Comparison of ENCODE assay signal across 21 cellular contexts in the genomic region with DNA sequence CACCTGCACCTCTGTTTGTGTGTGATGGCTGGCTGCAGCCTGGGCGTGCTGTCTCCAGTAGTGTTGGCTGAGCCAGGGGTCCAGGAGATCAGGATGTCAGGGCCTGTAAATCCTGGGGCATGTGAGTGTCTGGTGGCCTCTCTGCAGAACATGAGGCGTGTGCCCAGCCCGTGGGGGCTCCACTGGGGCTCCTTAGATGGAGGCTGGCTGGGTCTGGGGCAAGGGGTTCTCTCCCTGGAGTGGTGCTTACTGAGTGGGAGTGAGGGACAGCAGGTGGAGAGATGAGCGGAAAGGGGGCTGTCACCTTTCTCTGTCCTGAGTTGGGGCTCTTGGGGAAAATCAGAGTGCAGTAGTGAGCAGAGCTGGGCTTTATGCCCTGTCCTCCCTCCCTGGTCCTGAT.
"Had no signal": no experiment of that assay in that cellular context is flagged by ENCODE, and none has a peak within 500 bp of the region (broad histone marks: within the 10 kb centered on the region; RNA-seq: fewer than 3 reads in every experiment).

No MANE protein-coding gene starts in this region.

- H3K27ac Mint-ChIP-seq: immature natural killer cell; natural killer cell treated with Interleukin-12 subunit alpha and Interleukin-12 subunit beta and Interleukin-15 and Interleukin-18, amount 100 ng/mL, for 72 hours; stimulated activated naive CD8-positive, alpha-beta T cell treated with anti-CD3 and anti-CD28 coated beads, Interleukin-15, Interleukin-2, amounts not matched to agents 100 ng/mL and 50 ng/mL, for 24 hours had no signal

- H3K79me2 ChIP-seq: parathyroid adenoma had no signal

- H2AFZ ChIP-seq: parathyroid adenoma had no signal

- H3K4me1 Mint-ChIP-seq: immature natural killer cell had no signal

- H3K4me3 ChIP-seq: cardiac muscle cell, dorsolateral prefrontal cortex, gastroesophageal sphincter, left lung, lower lobe of right lung, prostate gland, skin epidermis, testis, tibial nerve, upper lobe of right lung had no signal

- H3K9me3 ChIP-seq: gastroesophageal sphincter, left lung, lower lobe of right lung, prostate gland, testis, tibial nerve, upper lobe of right lung had no signal

- H3K9me3 Mint-ChIP-seq: immature natural killer cell; natural killer cell treated with Interleukin-12 subunit alpha and Interleukin-12 subunit beta and Interleukin-15 and Interleukin-18, amount 100 ng/mL, for 72 hours; stimulated activated naive CD8-positive, alpha-beta T cell treated with anti-CD3 and anti-CD28 coated beads, Interleukin-15, Interleukin-2, amounts not matched to agents 100 ng/mL and 50 ng/mL, for 24 hours had no signal

- H3K9ac ChIP-seq: parathyroid adenoma had no signal

- H3K4me1 ChIP-seq: gastroesophageal sphincter, left lung, parathyroid adenoma, prostate gland, testis, upper lobe of right lung had no signal

- H3K36me3 ChIP-seq: cardiac muscle cell, gastroesophageal sphincter, left lung, lower lobe of right lung, prostate gland, tibial nerve, upper lobe of right lung had no signal

- ATAC-seq: esophagus mucosa; gastroesophageal sphincter; left lung; lower lobe of right lung; natural killer cell treated with Interleukin-12 subunit alpha and Interleukin-12 subunit beta and Interleukin-15 and Interleukin-18, amount 100 ng/mL, for 72 hours; upper lobe of right lung had no signal

- H3K36me3 Mint-ChIP-seq: immature natural killer cell; natural killer cell treated with Interleukin-12 subunit alpha and Interleukin-12 subunit beta and Interleukin-15 and Interleukin-18, amount 100 ng/mL, for 72 hours had no signal

- DNase-seq: cerebellar nuclear complex; dorsolateral prefrontal cortex; effector memory CD4-positive, alpha-beta T cell; glutamatergic neuron; immature natural killer cell; left lung; lower lobe of right lung; mesenchymal stem cell; midbrain; stimulated activated CD4-positive, alpha-beta T cell treated with anti-CD3 and anti-CD28 coated beads, Interleukin-2, amount 100 ng/mL, for 48 hours; testis; upper lobe of right lung had no signal

- H3K4me3 Mint-ChIP-seq: immature natural killer cell; natural killer cell treated with Interleukin-12 subunit alpha and Interleukin-12 subunit beta and Interleukin-15 and Interleukin-18, amount 100 ng/mL, for 72 hours; stimulated activated naive CD8-positive, alpha-beta T cell treated with anti-CD3 and anti-CD28 coated beads, Interleukin-15, Interleukin-2, amounts not matched to agents 100 ng/mL and 50 ng/mL, for 24 hours had no signal

- H3K27me3 ChIP-seq: cardiac muscle cell, dorsolateral prefrontal cortex, gastroesophageal sphincter, testis, tibial nerve, upper lobe of right lung had no signal

- H3K27ac ChIP-seq: cardiac muscle cell, dorsolateral prefrontal cortex, gastroesophageal sphincter, left lung, lower lobe of right lung, parathyroid adenoma, prostate gland, skin epidermis, testis, tibial nerve, upper lobe of right lung had no signal
